Comparison of ENCODE assay signal across 19 cellular contexts in genomic region chr9:82168585-82168984, GRCh38.
DNase-seq lines count a peak whose midpoint lies in the region; ATAC-seq and TF ChIP-seq lines count a peak whose summit lies in the region.
"Had no signal": no experiment of that assay in that cellular context is flagged by ENCODE, and none has a peak within 500 bp of the region (broad histone marks: within the 10 kb centered on the region; RNA-seq: fewer than 3 reads in every experiment).

No MANE protein-coding gene starts in this region.

- H3F3A ChIP-seq in Loucy (ENCODE audit: low read depth), result no peaks in the 10 kb centered on the region

- H3K4me3 ChIP-seq in Loucy (ENCODE audit: low read length, poor library complexity, severe bottlenecking), result no peak overlapping the region
- H3K4me3 ChIP-seq in choroid plexus epithelial cell (ENCODE audit: low read depth, low read length), result no peak overlapping the region
- no peak overlapping the region for H3K4me3 ChIP-seq in mucosa of descending colon
- H3K4me3 ChIP-seq: BLaER1 treated with 17β-estradiol and CSF1 and Interleukin-3, amounts not matched to agents 10 nM and 100 nM; heart left ventricle; right atrium auricular region had no signal

- peak overlapping the region; percentile 52; the same call in 1 of the 2 replicates for H2AFZ ChIP-seq in Loucy (ENCODE audit: low read length)

- intact Hi-C loops in mucosa of descending colon (cut with DNase I, micrococcal nuclease), result no loop called here

- H4K20me1 ChIP-seq in Loucy (ENCODE audit: insufficient read depth, low read length, poor library complexity, severe bottlenecking), result no peaks in the 10 kb centered on the region
- H4K20me1 ChIP-seq: BLaER1 treated with 17β-estradiol and CSF1 and Interleukin-3, amounts not matched to agents 10 nM and 100 nM had no signal

- peaks cover 4% of the 10 kb centered on the region for H3K4me1 ChIP-seq in Loucy (ENCODE audit: insufficient read depth, low read length, poor library complexity, severe bottlenecking)
- no peaks in the 10 kb centered on the region for H3K4me1 ChIP-seq in mucosa of descending colon (ENCODE audit: low read depth)
- H3K4me1 ChIP-seq: right atrium auricular region had no signal

- no peak overlapping the region for H3K4me2 ChIP-seq in Loucy (ENCODE audit: low read depth, low read length, poor library complexity, severe bottlenecking)
- H3K4me2 ChIP-seq: BLaER1 treated with 17β-estradiol and CSF1 and Interleukin-3, amounts not matched to agents 10 nM and 100 nM had no signal

- no peaks in the 10 kb centered on the region for H3K36me3 ChIP-seq in Loucy (ENCODE audit: insufficient read depth, low read length)
- H3K36me3 ChIP-seq in mucosa of descending colon (ENCODE audit: low read depth), result no peaks in the 10 kb centered on the region
- H3K36me3 ChIP-seq: BLaER1 treated with 17β-estradiol and CSF1 and Interleukin-3, amounts not matched to agents 10 nM and 100 nM; heart left ventricle; right atrium auricular region had no signal

- H3K9me3 ChIP-seq in Loucy (ENCODE audit: insufficient read depth, low read depth, low read length), result no peaks in the 10 kb centered on the region; the same call in 1 of the 2 replicates
- H3K9me3 ChIP-seq in mucosa of descending colon, result no peaks in the 10 kb centered on the region
- H3K9me3 ChIP-seq: heart left ventricle, right atrium auricular region had no signal

- DNase-seq in DMS53 treated with DMSO at 0.1 percent for 48 hours (lab: John Stamatoyannopoulos, UW; ENCODE audit: unreplicated experiment) (peak; percentile 66), choroid plexus epithelial cell (ENCODE audit: low read depth) (peak; percentile 35), mucosa of descending colon (no peak)
- DNase-seq: activated CD8-positive, alpha-beta memory T cell treated with anti-CD3 and anti-CD28 coated beads, Interleukin-2, amount 50 U/mL, for 4 hours; activated naive CD4-positive, alpha-beta T cell treated with anti-CD3 and anti-CD28 coated beads, Interleukin-2, amount 50 U/mL, for 16 hours; endodermal cell; GDM1; heart left ventricle; naive thymus-derived CD8-positive, alpha-beta T cell; OCI-M1; stimulated activated CD4-positive, alpha-beta T cell treated with anti-CD3 and anti-CD28 coated beads, Interleukin-2, amount 100 ng/mL, for 48 hours had no signal

- ATAC-seq in mucosa of descending colon (peak; percentile 82), HG02642 (IDR thresholded peaks at IDR 0.05; ENCODE audit: poor library complexity, unreplicated experiment) (no peak), GM21381 (IDR thresholded peaks at IDR 0.05; ENCODE audit: unreplicated experiment) (no peak), GM18858 (IDR thresholded peaks at IDR 0.05; ENCODE audit: unreplicated experiment) (no peak), HG03095 (IDR thresholded peaks at IDR 0.05; ENCODE audit: unreplicated experiment) (no peak)
- ATAC-seq: activated CD4-positive, CD25-positive, alpha-beta regulatory T cell treated with anti-CD3 and anti-CD28 coated beads, Interleukin-2, amount 50 U/mL, for 24 hours; heart left ventricle; naive thymus-derived CD8-positive, alpha-beta T cell had no signal

- no peaks in the 10 kb centered on the region for H3K79me2 ChIP-seq in Loucy (ENCODE audit: insufficient read depth, low read length)

- no peak overlapping the region for H3K9ac ChIP-seq in Loucy (ENCODE audit: low read depth, low read length, poor library complexity, severe bottlenecking)
- H3K9ac ChIP-seq: BLaER1 treated with 17β-estradiol and CSF1 and Interleukin-3, amounts not matched to agents 10 nM and 100 nM had no signal

- H3K9me2 ChIP-seq in Loucy (replicated peaks; ENCODE audit: low read depth, low read length), result no peaks in the 10 kb centered on the region

- no peaks in the 10 kb centered on the region for H3K27me3 ChIP-seq in Loucy (ENCODE audit: insufficient read depth, low read length, poor library complexity, severe bottlenecking)
- H3K27me3 ChIP-seq: BLaER1 treated with 17β-estradiol and CSF1 and Interleukin-3, amounts not matched to agents 10 nM and 100 nM; right atrium auricular region had no signal

- no peak for TF ChIP-seq CTCF in Loucy (conservative IDR thresholded peaks at IDR 0.05; ENCODE audit: low read length)
- no peak for TF ChIP-seq CTCF in choroid plexus epithelial cell (conservative IDR thresholded peaks at IDR 0.05; ENCODE audit: low read depth, low read length)
- no peak for TF ChIP-seq CTCF in mucosa of descending colon (IDR thresholded peaks at IDR 0.05)

Comparison
In these comparisons a context has a peak if more than half of its experiments do, and no peak if none do; other contexts are left out.
1. DNase-seq: peak in DMS53 treated with DMSO at 0.1 percent for 48 hours (single experiment) and choroid plexus epithelial cell (single experiment); none in mucosa of descending colon (0 of 3).